ENCODE assay signal across 25 cellular contexts in the genomic region with DNA sequence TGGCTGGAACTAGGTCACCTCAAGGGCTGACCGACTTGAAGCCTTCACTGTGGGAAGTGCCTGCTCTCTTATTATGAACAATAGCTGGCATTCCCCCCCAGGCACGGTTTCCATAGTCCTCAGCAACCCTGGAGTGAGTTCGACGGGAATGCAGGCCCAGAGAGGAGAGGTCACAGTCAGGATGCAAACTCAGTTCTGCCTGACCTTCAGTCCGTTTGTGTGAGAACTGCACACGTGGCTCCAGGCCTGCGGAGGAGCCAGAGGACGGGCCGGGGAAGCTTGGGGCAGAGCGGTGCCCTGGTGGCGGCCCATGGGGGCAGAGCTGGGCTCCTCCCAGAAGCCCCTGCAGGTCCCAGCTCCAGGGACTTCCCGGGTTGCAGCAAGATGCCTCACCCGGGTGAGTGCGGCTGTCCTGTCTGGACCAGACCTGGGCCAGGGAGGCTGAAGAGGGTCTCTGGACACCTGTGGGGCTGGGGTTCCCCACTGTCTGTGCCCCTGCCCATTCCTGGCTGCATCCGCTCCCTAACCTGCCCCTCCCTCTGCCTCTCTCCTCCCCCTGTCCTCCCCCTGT. TPM values are rescaled to one million over a fixed set of nuclear protein-coding genes. Genes with fewer than 3 reads are reported as not detected.
A peak's percentile ranks its signal among the peaks of the same experiment; 100 is the strongest.
DNase-seq lines count a peak whose midpoint lies in the region; ATAC-seq, FAIRE-seq and TF ChIP-seq lines count a peak whose summit lies in the region.
"Had no signal": no experiment of that assay in that cellular context is flagged by ENCODE, and none has a peak within 500 bp of the region (broad histone marks: within the 10 kb centered on the region; RNA-seq: fewer than 3 reads in every experiment).

No MANE protein-coding gene starts in this region.

- no peak overlapping the region for H3K4me3 Mint-ChIP-seq in astrocyte (ENCODE audit: unreplicated experiment)
- H3K4me3 Mint-ChIP-seq in naive thymus-derived CD4-positive, alpha-beta T cell = no peak overlapping the region
- H3K4me3 Mint-ChIP-seq: brain; CD4-positive, CD25-positive, alpha-beta regulatory T cell; stimulated activated effector memory CD8-positive, alpha-beta T cell treated with anti-CD3 and anti-CD28 coated beads, Interleukin-12 subunit alpha, Interleukin-12 subunit beta, amount 100 ng/mL, for 72 hours; T-cell had no signal

- H3K27ac ChIP-seq in astrocyte (ENCODE audit: low read depth, low read length) = no peak overlapping the region
- no peak overlapping the region for H3K27ac ChIP-seq in naive thymus-derived CD4-positive, alpha-beta T cell (ENCODE audit: low read depth, low read length)
- H3K27ac ChIP-seq in smooth muscle cell (ENCODE audit: low read depth) = no peak overlapping the region
- H3K27ac ChIP-seq: KMS-11 had no signal

- H3K79me2 ChIP-seq in astrocyte (ENCODE audit: insufficient read depth, low read length) = no peaks in the 10 kb centered on the region
- H3K79me2 ChIP-seq in smooth muscle cell (ENCODE audit: low read depth) = no peaks in the 10 kb centered on the region

- H3K27ac Mint-ChIP-seq in astrocyte (ENCODE audit: unreplicated experiment) = no peak overlapping the region
- H3K27ac Mint-ChIP-seq in naive thymus-derived CD4-positive, alpha-beta T cell = no peak overlapping the region
- H3K27ac Mint-ChIP-seq: CD4-positive, CD25-positive, alpha-beta regulatory T cell; stimulated activated effector memory CD8-positive, alpha-beta T cell treated with anti-CD3 and anti-CD28 coated beads, Interleukin-12 subunit alpha, Interleukin-12 subunit beta, amount 100 ng/mL, for 72 hours; T-cell had no signal

- H3K9me3 ChIP-seq in astrocyte (ENCODE audit: insufficient read depth, low read depth, low read length) (no peaks in the 10 kb centered on the region), smooth muscle cell (replicated peaks; ENCODE audit: low read depth) (no peaks in the 10 kb centered on the region)
- H3K9me3 ChIP-seq in naive thymus-derived CD4-positive, alpha-beta T cell (ENCODE audit: control insufficient read depth in 2 of 3, low read length in 3 of 3) = no peaks in the 10 kb centered on the region
- H3K9me3 ChIP-seq: HAP-1 had no signal

- peaks cover 12% of the 10 kb centered on the region for H3K4me1 ChIP-seq in astrocyte (ENCODE audit: insufficient read depth, low read length)
- H3K4me1 ChIP-seq in naive thymus-derived CD4-positive, alpha-beta T cell (ENCODE audit: control insufficient read depth in 2 of 2, insufficient read depth in 2 of 2, low read length in 2 of 2) = no peaks in the 10 kb centered on the region
- no peaks in the 10 kb centered on the region for H3K4me1 ChIP-seq in smooth muscle cell (ENCODE audit: low read depth)
- H3K4me1 ChIP-seq: HAP-1 had no signal

- CTCF ChIA-PET in naive thymus-derived CD4-positive, alpha-beta T cell (lab: Charles Lee) = no interaction called here

- WGBS in smooth muscle cell (ENCODE audit: low lambda C conversion rate) = 74% methylated on average over 14 of the region's 15 CpGs

- H3K4me3 ChIP-seq in H7 (ENCODE audit: insufficient read depth, low read depth, low read length) (no peak overlapping the region), astrocyte (ENCODE audit: insufficient read depth, low read depth, low read length) (no peak overlapping the region), smooth muscle cell (no peak overlapping the region)
- H3K4me3 ChIP-seq in naive thymus-derived CD4-positive, alpha-beta T cell (ENCODE audit: low read length) = no peak overlapping the region
- H3K4me3 ChIP-seq: HAP-1 had no signal

- H3K36me3 Mint-ChIP-seq in astrocyte (ENCODE audit: low read depth, unreplicated experiment) = peaks cover 2% of the 10 kb centered on the region
- no peaks in the 10 kb centered on the region for H3K36me3 Mint-ChIP-seq in naive thymus-derived CD4-positive, alpha-beta T cell
- H3K36me3 Mint-ChIP-seq: brain; CD4-positive, CD25-positive, alpha-beta regulatory T cell; stimulated activated effector memory CD8-positive, alpha-beta T cell treated with anti-CD3 and anti-CD28 coated beads, Interleukin-12 subunit alpha, Interleukin-12 subunit beta, amount 100 ng/mL, for 72 hours; T-cell had no signal

- H3K4me1 Mint-ChIP-seq in astrocyte (ENCODE audit: low read depth, unreplicated experiment) = no peaks in the 10 kb centered on the region
- H3K4me1 Mint-ChIP-seq in naive thymus-derived CD4-positive, alpha-beta T cell = no peaks in the 10 kb centered on the region
- H3K4me1 Mint-ChIP-seq: CD4-positive, CD25-positive, alpha-beta regulatory T cell; stimulated activated effector memory CD8-positive, alpha-beta T cell treated with anti-CD3 and anti-CD28 coated beads, Interleukin-12 subunit alpha, Interleukin-12 subunit beta, amount 100 ng/mL, for 72 hours; T-cell had no signal

- POLR2A ChIA-PET in naive thymus-derived CD4-positive, alpha-beta T cell (lab: Charles Lee) = no interaction called here

- H3K27me3 Mint-ChIP-seq in astrocyte (ENCODE audit: low read depth, unreplicated experiment) = peaks cover 8% of the 10 kb centered on the region
- no peaks in the 10 kb centered on the region for H3K27me3 Mint-ChIP-seq in naive thymus-derived CD4-positive, alpha-beta T cell
- H3K27me3 Mint-ChIP-seq: brain; CD4-positive, CD25-positive, alpha-beta regulatory T cell; T-cell had no signal

- intact Hi-C loops in naive thymus-derived CD4-positive, alpha-beta T cell (cut with micrococcal nuclease) = no loop called here

- H4K20me1 ChIP-seq in astrocyte (ENCODE audit: insufficient read depth, low read length) (no peaks in the 10 kb centered on the region), smooth muscle cell (ENCODE audit: low read depth) (no peaks in the 10 kb centered on the region)

- H3K27me3 ChIP-seq in H7 (ENCODE audit: control insufficient read depth, insufficient read depth, low read length) (no peaks in the 10 kb centered on the region), astrocyte (ENCODE audit: insufficient read depth, low read length) (no peaks in the 10 kb centered on the region), smooth muscle cell (ENCODE audit: low read depth) (no peaks in the 10 kb centered on the region)
- H3K27me3 ChIP-seq in naive thymus-derived CD4-positive, alpha-beta T cell (ENCODE audit: control insufficient read depth in 2 of 2, insufficient read depth in 2 of 2, low read length in 2 of 2) = no peaks in the 10 kb centered on the region

- no peak for ATAC-seq in naive thymus-derived CD4-positive, alpha-beta T cell
- ATAC-seq: esophagus mucosa; Right ventricle myocardium inferior; stimulated activated effector memory CD8-positive, alpha-beta T cell treated with anti-CD3 and anti-CD28 coated beads, Interleukin-12 subunit alpha, Interleukin-12 subunit beta, amount 100 ng/mL, for 72 hours; T-cell had no signal

- no peaks in the 10 kb centered on the region for H3F3A ChIP-seq in smooth muscle cell (ENCODE audit: low read depth)

- TF ChIP-seq CTCF in astrocyte (IDR thresholded peaks at IDR 0.05; ENCODE audit: insufficient read depth, low read depth, low read length) (no peak), smooth muscle cell (IDR thresholded peaks at IDR 0.05; ENCODE audit: borderline replicate concordance, insufficient read depth, poor library complexity, severe bottlenecking) (no peak)

- DNase-seq in H7 (peak; percentile 89), astrocyte (ENCODE audit: low read depth) (peak; percentile 20), islet precursor cell (peak; percentile 71), retina (peak; percentile 49), smooth muscle cell (lab: John Stamatoyannopoulos, UW; ENCODE audit: unreplicated experiment) (no peak), mesenteric fat pad (ENCODE audit: low spot score) (no peak)
- no peak for DNase-seq in activated T-cell treated with anti-CD3 and anti-CD28 coated beads, Interleukin-2, amount 50 U/mL, for 1 hour
- DNase-seq in naive thymus-derived CD4-positive, alpha-beta T cell = no peak
- DNase-seq: activated CD4-positive, alpha-beta T cell treated with anti-CD3 and anti-CD28 coated beads, Interleukin-2, amount 50 U/mL, for 4 hours; activated naive CD4-positive, alpha-beta T cell treated with anti-CD3 and anti-CD28 coated beads, Interleukin-2, amount 50 U/mL, for 16 hours; activated T-cell treated with anti-CD3 and anti-CD28 coated beads for 4 hours; CD4-positive, CD25-positive, alpha-beta regulatory T cell; DMS153; mesenchymal stem cell; NCI-H2029 treated with DMSO at 0.1 percent for 48 hours; NCI-H524 treated with DMSO at 0.1 percent for 48 hours; stimulated activated CD4-positive, alpha-beta T cell treated with anti-CD3 and anti-CD28 coated beads, Interleukin-15, amount 100 ng/mL, for 24 hours; T-cell had no signal

- peak overlapping the region; percentile 26 for H2AFZ ChIP-seq in astrocyte (ENCODE audit: low read depth, low read length)
- H2AFZ ChIP-seq in smooth muscle cell (ENCODE audit: low read depth) = no peak overlapping the region

- H3K9ac ChIP-seq in astrocyte (ENCODE audit: low read length) = no peak overlapping the region
- no peak overlapping the region for H3K9ac ChIP-seq in smooth muscle cell (ENCODE audit: low read depth)
- H3K9ac ChIP-seq: KMS-11 had no signal

- H3K4me2 ChIP-seq in astrocyte (ENCODE audit: low read length) (no peak overlapping the region), smooth muscle cell (no peak overlapping the region)
- H3K4me2 ChIP-seq: KMS-11 had no signal

- H3K36me3 ChIP-seq in H7 (replicated peaks; ENCODE audit: control insufficient read depth, insufficient read depth, low read length) (no peaks in the 10 kb centered on the region), astrocyte (ENCODE audit: insufficient read depth, low read length) (no peaks in the 10 kb centered on the region), smooth muscle cell (ENCODE audit: low read depth) (no peaks in the 10 kb centered on the region)
- H3K36me3 ChIP-seq in naive thymus-derived CD4-positive, alpha-beta T cell (ENCODE audit: control insufficient read depth in 2 of 3, insufficient read depth in 3 of 3, low read length in 3 of 3) = no peaks in the 10 kb centered on the region
- H3K36me3 ChIP-seq: HAP-1 had no signal

- FAIRE-seq in astrocyte (lab: Jason Lieb, UNC) = no peak

- H3K9me3 Mint-ChIP-seq in astrocyte (ENCODE audit: unreplicated experiment) = no peaks in the 10 kb centered on the region
- no peaks in the 10 kb centered on the region for H3K9me3 Mint-ChIP-seq in naive thymus-derived CD4-positive, alpha-beta T cell
- H3K9me3 Mint-ChIP-seq: CD4-positive, CD25-positive, alpha-beta regulatory T cell; stimulated activated effector memory CD8-positive, alpha-beta T cell treated with anti-CD3 and anti-CD28 coated beads, Interleukin-12 subunit alpha, Interleukin-12 subunit beta, amount 100 ng/mL, for 72 hours; T-cell had no signal

RNA-seq across cellular contexts. Expression of gene SLC25A18, which starts 17.2 kb away (rescaled TPM):
- total RNA-seq in H7 (2014; rRNA removed; shearing (Covaris generic)) = 0.66 and 0.81 TPM in 2 replicates
- total RNA-seq in astrocyte = 0.48 and 0.55 TPM in 2 replicates
- total RNA-seq in naive thymus-derived CD4-positive, alpha-beta T cell = not detected
- polyA plus RNA-seq in naive thymus-derived CD4-positive, alpha-beta T cell = under 1 TPM in 1 of 2 donors, not detected in 1; 0.08 TPM
- 0.22 and 0.31 TPM in 2 replicates for total RNA-seq in smooth muscle cell
- polyA plus RNA-seq in smooth muscle cell = 0.06 and 0.53 TPM in 2 replicates
- 8.4 TPM for total RNA-seq in mesenteric fat pad
- total RNA-seq: CD4-positive, CD25-positive, alpha-beta regulatory T cell; glomerular endothelial cell; T-cell had no signal

RNA-seq across cellular contexts. Expression of gene ATP6V1E1, which starts 48.0 kb away (rescaled TPM):
- 109 and 123 TPM in 2 replicates for total RNA-seq in H7 (2014; rRNA removed; shearing (Covaris generic))
- 153 and 160 TPM in 2 replicates for total RNA-seq in astrocyte
- total RNA-seq in naive thymus-derived CD4-positive, alpha-beta T cell = 100 to 1,000 TPM in 1 of 5 experiments, 10 to 100 TPM in 4; 51.0 to 101 (median 80.4) TPM
- 100 to 1,000 TPM in 1 of 2 donors, 10 to 100 TPM in 1; 92.2 to 120 TPM for polyA plus RNA-seq in naive thymus-derived CD4-positive, alpha-beta T cell
- 98.3 and 117 TPM in 2 replicates for total RNA-seq in smooth muscle cell
- 85.3 and 85.7 TPM in 2 replicates for polyA plus RNA-seq in smooth muscle cell
- total RNA-seq in mesenteric fat pad = 122 TPM

RNA-seq across cellular contexts. Expression of gene BCL2L13, which starts 58.0 kb away (rescaled TPM):
- 53.5 and 67.5 TPM in 2 replicates for total RNA-seq in H7 (2014; rRNA removed; shearing (Covaris generic))
- total RNA-seq in astrocyte (69.0 and 74.0 TPM in 2 replicates), smooth muscle cell (25.7 and 27.0 TPM in 2 replicates), mesenteric fat pad (63.3 TPM)
- total RNA-seq in naive thymus-derived CD4-positive, alpha-beta T cell = 10 to 100 TPM; 21.9 to 39.1 (median 32.8) TPM
- 10 to 100 TPM; 44.9 to 48.0 TPM for polyA plus RNA-seq in naive thymus-derived CD4-positive, alpha-beta T cell
- 16.7 and 28.7 TPM in 2 replicates for polyA plus RNA-seq in smooth muscle cell

Comparison
In these comparisons a context has a peak if more than half of its experiments do, and no peak if none do; other contexts are left out.
1. DNase-seq: peak in H7 (single experiment), astrocyte (single experiment), islet precursor cell (single experiment) and retina (single experiment); none in activated T-cell treated with anti-CD3 and anti-CD28 coated beads, Interleukin-2, amount 50 U/mL, for 1 hour (single experiment), naive thymus-derived CD4-positive, alpha-beta T cell (0 of 9), smooth muscle cell (single experiment) and mesenteric fat pad (single experiment).